33 cellular contexts compared by ENCODE assay signal in the genomic region with DNA sequence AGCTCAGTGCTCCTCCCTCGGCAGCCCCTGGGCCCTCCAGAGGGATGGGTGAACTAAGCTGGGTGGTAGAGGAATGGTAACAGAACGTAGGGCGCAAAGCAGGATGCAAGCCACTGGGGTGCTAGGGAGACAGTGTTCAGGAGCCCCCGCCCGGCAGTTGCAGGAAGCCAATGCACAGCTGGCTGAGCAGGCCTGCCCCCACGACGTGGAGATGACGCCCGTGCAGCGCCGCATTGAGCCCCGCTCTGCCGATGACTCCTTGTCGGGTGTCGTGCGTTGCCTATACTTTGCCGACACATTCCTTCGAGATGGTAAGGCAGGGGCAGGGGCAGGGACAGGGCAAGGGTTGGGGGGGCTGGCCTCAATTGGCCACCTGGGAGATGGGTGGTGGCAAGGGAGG.
"Had no signal": no experiment of that assay in that cellular context is flagged by ENCODE, and none has a peak within 500 bp of the region (broad histone marks: within the 10 kb centered on the region; RNA-seq: fewer than 3 reads in every experiment).

No MANE protein-coding gene starts in this region.

- H3K4me3 ChIP-seq: adrenal gland, body of pancreas, breast epithelium had no signal

- H3K36me3 ChIP-seq: breast epithelium had no signal

- H3K9me3 ChIP-seq: adrenal gland, body of pancreas, breast epithelium had no signal

- ATAC-seq: activated CD8-positive, alpha-beta T cell treated with anti-CD3 and anti-CD28 coated beads for 36 hours; activated naive CD4-positive, alpha-beta T cell treated with anti-CD3 and anti-CD28 coated beads, Interleukin-2, amount 50 U/mL, for 72 hours; activated T-cell treated with anti-CD3 and anti-CD28 coated beads, Interleukin-2, amount 50 U/mL, for 4 hours; activated T-cell treated with anti-CD3 and anti-CD28 coated beads, Interleukin-2, amount 50 U/mL, for 72 hours; activated T-helper 17 cell treated with anti-CD3 and anti-CD28 coated beads, Interleukin-2, amount 50 U/mL, for 72 hours; body of pancreas had no signal

- DNase-seq: activated B cell treated with CpG ODN at 0.5 μM for 24 hours; activated CD4-positive, alpha-beta memory T cell treated with anti-CD3 and anti-CD28 coated beads for 36 hours; activated CD4-positive, alpha-beta T cell treated with anti-CD3 and anti-CD28 coated beads for 4 hours; activated CD4-positive, alpha-beta T cell treated with anti-CD3 and anti-CD28 coated beads, Interleukin-2, amount 10 ng/mL, durations not matched to agents 24 days and 14 days; activated CD4-positive, alpha-beta T cell treated with anti-CD3 and anti-CD28 coated beads, Interleukin-2, amount 50 U/mL, for 1 hour; activated CD4-positive, alpha-beta T cell treated with anti-CD3 and anti-CD28 coated beads, Interleukin-2, amount 50 U/mL, for 4 hours; activated CD4-positive, CD25-positive, alpha-beta regulatory T cell treated with anti-CD3 and anti-CD28 coated beads, Interleukin-2, amount 50 U/mL, for 72 hours; activated CD8-positive, alpha-beta memory T cell treated with anti-CD3 and anti-CD28 coated beads, Interleukin-2, amount 50 U/mL, for 4 hours; activated CD8-positive, alpha-beta T cell treated with anti-CD3 and anti-CD28 coated beads for 36 hours; activated effector memory CD4-positive, alpha-beta T cell treated with anti-CD3 and anti-CD28 coated beads, Interleukin-2, amount 50 U/mL, for 16 hours; activated gamma-delta T cell treated with Interleukin-2 at 50 U/mL for 16 hours; activated naive CD4-positive, alpha-beta T cell; activated naive CD4-positive, alpha-beta T cell treated with anti-CD3 and anti-CD28 coated beads for 36 hours; activated naive CD4-positive, alpha-beta T cell treated with anti-CD3 and anti-CD28 coated beads, Interleukin-2, amount 50 U/mL, for 16 hours; activated naive CD8-positive, alpha-beta T cell treated with anti-CD3 and anti-CD28 coated beads for 36 hours; activated T-cell treated with anti-CD3 and anti-CD28 coated beads for 4 hours; activated T-cell treated with anti-CD3 and anti-CD28 coated beads, Interleukin-2, amount 50 U/mL, for 1 hour; activated T-cell treated with anti-CD3 and anti-CD28 coated beads, Interleukin-2, amount 50 U/mL, for 4 hours; activated T-cell treated with anti-CD3 and anti-CD28 coated beads, Interleukin-2, amount 50 U/mL, for 72 hours; adrenal gland; amniotic stem cell; aorta; body of pancreas; brain microvascular endothelial cell; caudate nucleus; cerebellar nuclear complex; T-helper 1 cell; T-helper 2 cell; T-helper 9 cell had no signal

- H3K27me3 ChIP-seq: adrenal gland, body of pancreas, brain microvascular endothelial cell, breast epithelium had no signal

- H3K4me1 ChIP-seq: body of pancreas had no signal

- H3K27ac ChIP-seq: adrenal gland, body of pancreas, brain microvascular endothelial cell, breast epithelium, VCaP had no signal
